Comparison of ENCODE assay signal across 26 cellular contexts in genomic region chr6:129494099-129494498, GRCh38.
DNase-seq lines count a peak whose midpoint lies in the region; ATAC-seq and TF ChIP-seq lines count a peak whose summit lies in the region.
"Had no signal": no experiment of that assay in that cellular context is flagged by ENCODE, and none has a peak within 500 bp of the region (broad histone marks: within the 10 kb centered on the region; RNA-seq: fewer than 3 reads in every experiment).

No MANE protein-coding gene starts in this region.

- intact Hi-C loops in PC-3 (cut with micrococcal nuclease) = loop anchor here (5.0 to 10.0 kb wide), 3 partner anchors 181 to 443 kb away; partner anchors contain the start of gene TMEM244

- no peak overlapping the region for H2AFZ ChIP-seq in PC-3 (ENCODE audit: low read length)

- H3K4me3 Mint-ChIP-seq in stimulated activated naive B cell treated with anti-CD40 and anti-IgM and Interleukin-4, amounts not matched to agents 10 μg/mL and 1 μg/mL and 100 μg/mL, for 72 hours = no peak overlapping the region
- H3K4me3 Mint-ChIP-seq: naive thymus-derived CD4-positive, alpha-beta T cell had no signal

- no peak overlapping the region for H3K4me3 ChIP-seq in PC-3 (ENCODE audit: low read length)
- H3K4me3 ChIP-seq: ascending aorta, SK-N-MC, skin epidermis had no signal

- no TSS peak for BruUV-seq in PC-3 (replicated peaks; lab: Mats Ljungman, UMichigan)

- DNase-seq in activated naive CD4-positive, alpha-beta T cell treated with anti-CD3 and anti-CD28 coated beads, Interleukin-2, amount 50 U/mL, for 72 hours (ENCODE audit: low spot score in 2 of 2) = no peak
- DNase-seq in activated naive CD4-positive, alpha-beta T cell treated with Interleukin-2 at 50 U/mL for 16 hours = no peak
- DNase-seq in PC-3 = no peak
- DNase-seq in epithelial cell of prostate (ENCODE audit: low read depth, low spot score) = no peak
- DNase-seq in stimulated activated naive B cell treated with anti-CD40 and anti-IgM and Interleukin-4, amounts not matched to agents 10 μg/mL and 1 μg/mL and 100 μg/mL, for 72 hours = no peak
- no peak for DNase-seq in putamen (ENCODE audit: low spot score)
- DNase-seq: activated gamma-delta T cell; central memory CD4-positive, alpha-beta T cell; H7; head of caudate nucleus; left colon; mesendoderm; naive thymus-derived CD4-positive, alpha-beta T cell; NCI-H1092; NCI-H187; NCI-H69; nucleus accumbens; stimulated activated CD4-positive, alpha-beta T cell treated with anti-CD3 and anti-CD28 coated beads, Interleukin-1b, Interleukin-23, amount 100 ng/mL, for 48 hours; substantia nigra; T-helper 2 cell had no signal

- peaks cover 17 to 41% of the 10 kb centered on the region in 2 donors for H3K4me1 Mint-ChIP-seq in stimulated activated naive B cell treated with anti-CD40 and anti-IgM and Interleukin-4, amounts not matched to agents 10 μg/mL and 1 μg/mL and 100 μg/mL, for 72 hours

- H3K9me3 Mint-ChIP-seq in activated naive CD4-positive, alpha-beta T cell treated with anti-CD3 and anti-CD28 coated beads, Interleukin-2, amount 50 U/mL, for 72 hours = no peaks in the 10 kb centered on the region
- no peaks in the 10 kb centered on the region for H3K9me3 Mint-ChIP-seq in stimulated activated naive B cell treated with anti-CD40 and anti-IgM and Interleukin-4, amounts not matched to agents 10 μg/mL and 1 μg/mL and 100 μg/mL, for 72 hours

- no peaks in the 10 kb centered on the region for H3K27me3 ChIP-seq in PC-3 (ENCODE audit: low read length)
- H3K27me3 ChIP-seq: ascending aorta had no signal

- H3K27ac ChIP-seq in PC-3 (ENCODE audit: low read length) = peak overlapping the region; percentile 100; the same call in 1 of the 2 replicates
- H3K27ac ChIP-seq in epithelial cell of prostate = peak overlapping the region; percentile 100
- H3K27ac ChIP-seq: C4-2B, SK-N-MC, VCaP had no signal

- peaks cover 67% of the 10 kb centered on the region for H3K4me1 ChIP-seq in PC-3 (ENCODE audit: insufficient read depth, low read length)

- H3K9ac ChIP-seq in PC-3 (ENCODE audit: low read length) = no peak overlapping the region

- peak overlapping the region; percentile 39 for H3K4me2 ChIP-seq in PC-3 (ENCODE audit: low read length)

- POLR2A ChIA-PET in PC-3 (lab: Charles Lee; ENCODE audit: unreplicated experiment) = no interaction called here

- TF ChIP-seq CTCF in PC-3 (conservative IDR thresholded peaks at IDR 0.05; ENCODE audit: low read depth, low read length) = no peak

- peak overlapping the region; percentile 32 to 90 for H3K27ac Mint-ChIP-seq in activated naive CD4-positive, alpha-beta T cell treated with anti-CD3 and anti-CD28 coated beads, Interleukin-2, amount 50 U/mL, for 72 hours
- H3K27ac Mint-ChIP-seq in stimulated activated naive B cell treated with anti-CD40 and anti-IgM and Interleukin-4, amounts not matched to agents 10 μg/mL and 1 μg/mL and 100 μg/mL, for 72 hours = peak overlapping the region; percentile 20

- no peak for ATAC-seq in activated naive CD4-positive, alpha-beta T cell treated with anti-CD3 and anti-CD28 coated beads, Interleukin-2, amount 50 U/mL, for 72 hours
- ATAC-seq in PC-3 (no peak), HG03135 (IDR thresholded peaks at IDR 0.05; ENCODE audit: unreplicated experiment) (no peak)
- ATAC-seq in stimulated activated naive B cell treated with anti-CD40 and anti-IgM and Interleukin-4, amounts not matched to agents 10 μg/mL and 1 μg/mL and 100 μg/mL, for 72 hours (replicated peaks) = no peak
- ATAC-seq: left colon; naive thymus-derived CD4-positive, alpha-beta T cell had no signal

- H3F3A ChIP-seq in PC-3 (ENCODE audit: low read length, unreplicated experiment) = peaks cover 3% of the 10 kb centered on the region

- CTCF ChIA-PET in PC-3 (lab: Charles Lee) = no interaction called here

- no peaks in the 10 kb centered on the region for H3K9me3 ChIP-seq in PC-3 (ENCODE audit: low read length)
- H3K9me3 ChIP-seq: ascending aorta had no signal

- peaks cover 0 to 3% of the 10 kb centered on the region in 2 donors for H3K27me3 Mint-ChIP-seq in stimulated activated naive B cell treated with anti-CD40 and anti-IgM and Interleukin-4, amounts not matched to agents 10 μg/mL and 1 μg/mL and 100 μg/mL, for 72 hours
- H3K27me3 Mint-ChIP-seq: naive thymus-derived CD4-positive, alpha-beta T cell had no signal

- no peaks in the 10 kb centered on the region for H3K9me2 ChIP-seq in PC-3 (replicated peaks; ENCODE audit: low read length)

- H3K79me2 ChIP-seq in PC-3 (ENCODE audit: low read length) = no peaks in the 10 kb centered on the region

- peaks cover 0 to 10% of the 10 kb centered on the region in 2 donors for H3K36me3 Mint-ChIP-seq in activated naive CD4-positive, alpha-beta T cell treated with anti-CD3 and anti-CD28 coated beads, Interleukin-2, amount 50 U/mL, for 72 hours
- no peaks in the 10 kb centered on the region for H3K36me3 Mint-ChIP-seq in stimulated activated naive B cell treated with anti-CD40 and anti-IgM and Interleukin-4, amounts not matched to agents 10 μg/mL and 1 μg/mL and 100 μg/mL, for 72 hours

- no peaks in the 10 kb centered on the region for H4K20me1 ChIP-seq in PC-3 (ENCODE audit: low read length)

- H3K36me3 ChIP-seq in PC-3 (ENCODE audit: low read depth, low read length) = no peaks in the 10 kb centered on the region
- H3K36me3 ChIP-seq: ascending aorta had no signal
